Comparison of ENCODE assay signal across 26 cellular contexts in genomic region chr17:4823373-4824089, GRCh38. TPM values are rescaled to one million over a fixed set of nuclear protein-coding genes. Genes with fewer than 3 reads are reported as not detected.
"Had no signal": no experiment of that assay in that cellular context is flagged by ENCODE, and none has a peak within 500 bp of the region (broad histone marks: within the 10 kb centered on the region; RNA-seq: fewer than 3 reads in every experiment).

No MANE protein-coding gene starts in this region.

- H3K4me3 Mint-ChIP-seq: central memory CD8-positive, alpha-beta T cell; naive thymus-derived CD8-positive, alpha-beta T cell; T-helper 1 cell treated with Interleukin-12 subunit alpha and Interleukin-12 subunit beta and Interleukin-4 antibody, amounts not matched to agents 30 μg/mL and 1 μg/mL, for 36 hours had no signal

- H3K9me3 Mint-ChIP-seq: central memory CD8-positive, alpha-beta T cell; naive thymus-derived CD8-positive, alpha-beta T cell; T-helper 1 cell treated with Interleukin-12 subunit alpha and Interleukin-12 subunit beta and Interleukin-4 antibody, amounts not matched to agents 30 μg/mL and 1 μg/mL, for 36 hours had no signal

- H3K27me3 Mint-ChIP-seq: central memory CD8-positive, alpha-beta T cell had no signal

- ATAC-seq: activated CD4-positive, CD25-positive, alpha-beta regulatory T cell treated with anti-CD3 and anti-CD28 coated beads, Interleukin-2, amount 50 U/mL, for 24 hours; gastrocnemius medialis; naive thymus-derived CD8-positive, alpha-beta T cell had no signal

- DNase-seq: activated CD4-positive, alpha-beta T cell treated with anti-CD3 and anti-CD28 coated beads, Interleukin-2, amount 50 U/mL, for 1 hour; activated CD8-positive, alpha-beta memory T cell treated with anti-CD3 and anti-CD28 coated beads for 24 hours; activated CD8-positive, alpha-beta memory T cell treated with anti-CD3 and anti-CD28 coated beads, Interleukin-2, amount 50 U/mL, for 48 hours; activated effector memory CD4-positive, alpha-beta T cell treated with Interleukin-2 at 50 U/mL for 16 hours; activated naive CD4-positive, alpha-beta T cell treated with anti-CD3 and anti-CD28 coated beads, Interleukin-2, amount 50 U/mL, for 16 hours; activated T-cell treated with anti-CD3 and anti-CD28 coated beads, Interleukin-2, amount 50 U/mL, for 48 hours; colonic mucosa; gastrocnemius medialis; heart right ventricle; mesendoderm; naive thymus-derived CD8-positive, alpha-beta T cell; nucleus accumbens; retina; stimulated activated CD4-positive, alpha-beta T cell treated with anti-CD3 and anti-CD28 coated beads, Interleukin-12 subunit alpha, Interleukin-12 subunit beta, amount 100 ng/mL, for 4 hours; stimulated activated CD4-positive, alpha-beta T cell treated with anti-CD3 and anti-CD28 coated beads, Interleukin-1b, Interleukin-23, amount 100 ng/mL, for 48 hours; stimulated activated CD8-positive, alpha-beta memory T cell treated with anti-CD3 and anti-CD28 coated beads, Interleukin-4, amount 100 ng/mL, for 48 hours; stimulated activated naive CD4-positive, alpha-beta T cell treated with Interleukin-2 at 50 U/mL for 16 hours; substantia nigra; uterus had no signal

- H3K4me1 Mint-ChIP-seq: central memory CD8-positive, alpha-beta T cell; naive thymus-derived CD8-positive, alpha-beta T cell had no signal

- H3K27ac Mint-ChIP-seq: naive thymus-derived CD8-positive, alpha-beta T cell; T-helper 1 cell treated with Interleukin-12 subunit alpha and Interleukin-12 subunit beta and Interleukin-4 antibody, amounts not matched to agents 30 μg/mL and 1 μg/mL, for 36 hours had no signal

RNA-seq across cellular contexts. Expression of gene GLTPD2, which starts 34.8 kb away (rescaled TPM):
- total RNA-seq: ascending aorta; kidney epithelial cell; naive thymus-derived CD8-positive, alpha-beta T cell; posterior vena cava; tibial nerve; uterus had no signal
